In the genomic region with DNA sequence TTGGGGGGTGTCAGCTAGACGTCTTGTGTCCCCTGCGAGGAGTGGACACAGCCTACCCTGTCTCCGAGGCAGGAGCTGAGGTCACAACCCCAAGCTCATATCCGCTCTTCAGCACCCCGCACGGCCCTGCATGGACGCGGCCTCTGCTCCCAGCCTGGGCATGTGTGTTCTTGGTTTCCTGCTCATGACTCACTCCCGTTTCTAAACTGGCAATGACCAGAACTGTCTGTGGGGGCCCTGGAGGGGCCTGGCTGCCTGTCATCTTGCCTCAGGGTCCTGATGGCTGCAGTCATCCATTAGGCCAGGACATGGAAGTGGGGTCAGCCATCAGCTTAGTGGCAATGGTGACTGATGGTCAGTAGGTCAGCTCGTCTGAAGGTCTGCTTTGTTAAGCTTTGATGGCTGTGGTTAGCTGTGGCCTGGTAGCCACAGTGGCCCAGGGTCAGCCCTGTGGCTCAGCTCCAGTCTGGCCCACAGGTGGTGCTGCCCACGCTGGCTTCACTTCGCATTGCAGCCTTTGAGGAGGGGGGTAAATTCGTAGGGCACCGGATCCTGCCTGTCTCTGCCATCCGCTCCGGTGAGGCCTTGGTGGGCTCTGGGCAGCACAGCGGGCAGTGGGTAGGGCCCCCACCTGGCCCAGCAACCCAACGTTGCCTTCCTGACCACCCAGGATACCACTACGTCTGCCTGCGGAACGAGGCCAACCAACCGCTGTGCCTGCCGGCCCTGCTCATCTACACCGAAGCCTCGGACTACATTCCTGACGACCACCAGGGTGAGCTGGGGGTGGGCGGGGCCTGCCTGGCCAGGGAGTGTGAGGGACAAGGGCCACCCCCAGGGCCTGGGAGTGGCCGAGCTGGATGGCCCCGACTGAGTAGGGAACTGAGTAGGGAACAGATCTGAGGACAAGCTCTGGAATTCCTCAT, we compare ENCODE assay signal across 15 cellular contexts. TPM values are rescaled to one million over a fixed set of nuclear protein-coding genes. Genes with fewer than 3 reads are reported as not detected.
A peak's percentile ranks its signal among the peaks of the same experiment; 100 is the strongest.
DNase-seq lines count a peak whose midpoint lies in the region; TF ChIP-seq lines count a peak whose summit lies in the region.
"Had no signal": no experiment of that assay in that cellular context is flagged by ENCODE, and none has a peak within 500 bp of the region (broad histone marks: within the 10 kb centered on the region; RNA-seq: fewer than 3 reads in every experiment).

No MANE protein-coding gene starts in this region.

- peak overlapping the region; percentile 68; the same call in 1 of the 2 replicates for H3K9ac ChIP-seq in BLaER1
- H3K9ac ChIP-seq: parathyroid adenoma had no signal

- H3K9me3 Mint-ChIP-seq in glutamatergic neuron (ENCODE audit: unreplicated experiment): peaks cover 11% of the 10 kb centered on the region
- H3K9me3 Mint-ChIP-seq: activated T-cell treated with anti-CD3 and anti-CD28 coated beads, Interleukin-2, amount 50 U/mL, for 72 hours; central memory CD8-positive, alpha-beta T cell; IgD-negative memory B cell had no signal

- H3K4me3 ChIP-seq in BLaER1 (no peak overlapping the region), SJSA1 (no peak overlapping the region)
- H3K4me3 ChIP-seq: transverse colon had no signal

- H3K27me3 ChIP-seq in BLaER1: no peaks in the 10 kb centered on the region
- no peaks in the 10 kb centered on the region for H3K27me3 ChIP-seq in SJSA1 (replicated peaks)
- H3K27me3 ChIP-seq: transverse colon had no signal

- H3K4me3 Mint-ChIP-seq in glutamatergic neuron (ENCODE audit: unreplicated experiment): peak overlapping the region; percentile 55
- H3K4me3 Mint-ChIP-seq: activated T-cell treated with anti-CD3 and anti-CD28 coated beads, Interleukin-2, amount 50 U/mL, for 72 hours; central memory CD8-positive, alpha-beta T cell had no signal

- no peaks in the 10 kb centered on the region for H4K20me1 ChIP-seq in BLaER1

- no peaks in the 10 kb centered on the region for H3K4me1 Mint-ChIP-seq in glutamatergic neuron (ENCODE audit: low read depth, unreplicated experiment)

- H3K36me3 ChIP-seq in BLaER1: peaks cover 70% of the 10 kb centered on the region
- H3K36me3 ChIP-seq in SJSA1: peaks cover 90% of the 10 kb centered on the region

- H3K9me3 ChIP-seq in BLaER1 (no peaks in the 10 kb centered on the region), SJSA1 (replicated peaks) (no peaks in the 10 kb centered on the region)
- H3K9me3 ChIP-seq: transverse colon had no signal

- H3K4me2 ChIP-seq in BLaER1: peak overlapping the region; percentile 96; the same call in 1 of the 2 replicates

- DNase-seq in SJSA1 (ENCODE audit: low read depth in 1 of 2, low spot score in 2 of 2) (peak in 1 of 2 experiments; percentile 29), glutamatergic neuron (no peak), NCI-H446 treated with DMSO at 0.1 percent for 48 hours (lab: John Stamatoyannopoulos, UW) (no peak), NCI-H1930 (lab: John Stamatoyannopoulos, UW) (no peak)
- no peak for DNase-seq in activated T-cell treated with anti-CD3 and anti-CD28 coated beads, Interleukin-2, amount 50 U/mL, for 1 hour
- DNase-seq: activated T-cell treated with anti-CD3 and anti-CD28 coated beads, Interleukin-2, amount 50 U/mL, for 72 hours; AML-193; left cardiac atrium; RPMI8226; transverse colon; WERI-Rb-1 had no signal

- H3K27me3 Mint-ChIP-seq in glutamatergic neuron (ENCODE audit: unreplicated experiment): peaks cover 16% of the 10 kb centered on the region
- H3K27me3 Mint-ChIP-seq: central memory CD8-positive, alpha-beta T cell; IgD-negative memory B cell had no signal

- H3K27ac ChIP-seq in BLaER1 (peak overlapping the region; percentile 100), SJSA1 (peak overlapping the region; percentile 21; the same call in 1 of the 2 replicates)
- H3K27ac ChIP-seq: parathyroid adenoma, transverse colon, WERI-Rb-1 had no signal

- no peaks in the 10 kb centered on the region for H3K36me3 Mint-ChIP-seq in glutamatergic neuron (ENCODE audit: unreplicated experiment)

- no peak for TF ChIP-seq CTCF in glutamatergic neuron (IDR thresholded peaks at IDR 0.05; ENCODE audit: partially characterized antibody, unreplicated experiment)

- peaks cover 57% of the 10 kb centered on the region for H3K4me1 ChIP-seq in BLaER1
- H3K4me1 ChIP-seq in SJSA1 (replicated peaks): peaks cover 23% of the 10 kb centered on the region

- no peak overlapping the region for H3K27ac Mint-ChIP-seq in glutamatergic neuron (ENCODE audit: unreplicated experiment)
- H3K27ac Mint-ChIP-seq: activated T-cell treated with anti-CD3 and anti-CD28 coated beads, Interleukin-2, amount 50 U/mL, for 72 hours; IgD-negative memory B cell had no signal

RNA-seq across cellular contexts. Expression of a gene that starts 12.0 kb away (rescaled TPM):
- 34.3 and 51.5 TPM in 2 replicates for total RNA-seq in SJSA1 (2014; rRNA removed; shearing (Covaris generic))
- total RNA-seq in glutamatergic neuron (ENCODE audit: unreplicated experiment): 36.2 TPM

RNA-seq across cellular contexts. Expression of a gene that starts 16.5 kb away (rescaled TPM):
- 467 and 505 TPM in 2 replicates for total RNA-seq in SJSA1 (2014; rRNA removed; shearing (Covaris generic))
- total RNA-seq in glutamatergic neuron (ENCODE audit: unreplicated experiment): 348 TPM

RNA-seq across cellular contexts. Expression of a gene that starts 21.2 kb away (rescaled TPM):
- total RNA-seq in SJSA1 (2014; rRNA removed; shearing (Covaris generic)): 154 and 158 TPM in 2 replicates
- 47.0 TPM for total RNA-seq in glutamatergic neuron (ENCODE audit: unreplicated experiment)

RNA-seq across cellular contexts. Expression of a gene that starts 22.4 kb away (rescaled TPM):
- 25.4 and 46.6 TPM in 2 replicates for total RNA-seq in SJSA1 (2014; rRNA removed; shearing (Covaris generic))
- total RNA-seq in glutamatergic neuron (ENCODE audit: unreplicated experiment): 52.5 TPM

RNA-seq across cellular contexts. Expression of a gene that starts 22.4 kb away (rescaled TPM):
- 73.4 and 228 TPM in 2 replicates for total RNA-seq in SJSA1 (2014; rRNA removed; shearing (Covaris generic))
- 31.4 TPM for total RNA-seq in glutamatergic neuron (ENCODE audit: unreplicated experiment)
